ENCODE assay signal across 9 cellular contexts in genomic region chr19:55079400-55080038, GRCh38. TPM values are rescaled to one million over a fixed set of nuclear protein-coding genes. Genes with fewer than 3 reads are reported as not detected.
DNase-seq lines count a peak whose midpoint lies in the region; ATAC-seq, FAIRE-seq and TF ChIP-seq lines count a peak whose summit lies in the region.
"Had no signal": no experiment of that assay in that cellular context is flagged by ENCODE, and none has a peak within 500 bp of the region (broad histone marks: within the 10 kb centered on the region; RNA-seq: fewer than 3 reads in every experiment).

No MANE protein-coding gene starts in this region.

- no peak overlapping the region for H3K9ac ChIP-seq in Karpas-422 (ENCODE audit: low read length)

- peaks cover 21% of the 10 kb centered on the region for H3K4me1 Mint-ChIP-seq in T-helper 1 cell treated with Interleukin-12 subunit alpha and Interleukin-12 subunit beta and Interleukin-4 antibody, amounts not matched to agents 30 μg/mL and 1 μg/mL, for 36 hours (ENCODE audit: low read depth)

- WGBS in pancreas, 2 donors, result 83 to 86% methylated on average over 15 to 19 of the region's 19 CpGs

- H3K27ac Mint-ChIP-seq in T-helper 1 cell treated with Interleukin-12 subunit alpha and Interleukin-12 subunit beta and Interleukin-4 antibody, amounts not matched to agents 30 μg/mL and 1 μg/mL, for 36 hours, result no peak overlapping the region

- H3K79me2 ChIP-seq in Karpas-422 (ENCODE audit: low read length), result no peaks in the 10 kb centered on the region

- peak overlapping the region; percentile 90 for H3K4me3 Mint-ChIP-seq in T-helper 1 cell treated with Interleukin-12 subunit alpha and Interleukin-12 subunit beta and Interleukin-4 antibody, amounts not matched to agents 30 μg/mL and 1 μg/mL, for 36 hours

- H3K4me1 ChIP-seq in RWPE2 (ENCODE audit: insufficient read depth, poor library complexity, severe bottlenecking), result no peaks in the 10 kb centered on the region
- no peaks in the 10 kb centered on the region for H3K4me1 ChIP-seq in pancreas
- H3K4me1 ChIP-seq in Karpas-422 (ENCODE audit: low read length), result no peaks in the 10 kb centered on the region

- no peaks in the 10 kb centered on the region for H3K9me3 Mint-ChIP-seq in T-helper 1 cell treated with Interleukin-12 subunit alpha and Interleukin-12 subunit beta and Interleukin-4 antibody, amounts not matched to agents 30 μg/mL and 1 μg/mL, for 36 hours

- H3K4me2 ChIP-seq in Karpas-422 (ENCODE audit: low read depth, low read length, poor library complexity, severe bottlenecking), result no peak overlapping the region

- DNase-seq in T-helper 1 cell (no peak), RWPE2 (ENCODE audit: low spot score) (no peak), epithelial cell of prostate (ENCODE audit: low read depth, low spot score) (no peak), pancreas (peak in 4 of 6 donors; percentile 15 to 76 (median 28)), NCI-H2081 treated with DMSO at 0.1 percent for 48 hours (lab: John Stamatoyannopoulos, UW) (no peak), Karpas-422 (no peak)

- no peaks in the 10 kb centered on the region for H3K9me2 ChIP-seq in Karpas-422 (replicated peaks; ENCODE audit: insufficient read depth, low read length)

- intact Hi-C loops in pancreas (cut with DNase I), result no loop called here

- H3K27ac ChIP-seq in RWPE2 (ENCODE audit: poor library complexity, severe bottlenecking), result peak overlapping the region; percentile 84
- peak overlapping the region; percentile 87 for H3K27ac ChIP-seq in epithelial cell of prostate
- H3K27ac ChIP-seq in pancreas, result no peak overlapping the region
- no peak overlapping the region for H3K27ac ChIP-seq in Karpas-422 (ENCODE audit: low read length)

- FAIRE-seq in pancreas (lab: Jason Lieb, UNC), result no peak

- no peak overlapping the region for H2AFZ ChIP-seq in Karpas-422 (ENCODE audit: low read length)

- H3K4me3 ChIP-seq in RWPE2 (ENCODE audit: severe bottlenecking) (peak overlapping the region; percentile 49), pancreas (no peak overlapping the region), Karpas-422 (ENCODE audit: low read length) (no peak overlapping the region)

- ATAC-seq in RWPE2 (ENCODE audit: low read depth), result no peak
- ATAC-seq in pancreas, result no peak
- no peak for ATAC-seq in HG03039 (IDR thresholded peaks at IDR 0.05; ENCODE audit: unreplicated experiment)

- H4K20me1 ChIP-seq in Karpas-422 (ENCODE audit: insufficient read depth, low read depth, low read length), result 0 out of 2 replicates have a peak, but pooled peaks cover 13% of the 10 kb centered on the region

- TF ChIP-seq CTCF in RWPE2 (IDR thresholded peaks at IDR 0.05; ENCODE audit: poor library complexity, severe bottlenecking) (no peak), pancreas (IDR thresholded peaks at IDR 0.05) (no peak)

- H3K27me3 Mint-ChIP-seq in T-helper 1 cell treated with Interleukin-12 subunit alpha and Interleukin-12 subunit beta and Interleukin-4 antibody, amounts not matched to agents 30 μg/mL and 1 μg/mL, for 36 hours (ENCODE audit: low read depth), result peaks cover 28% of the 10 kb centered on the region

- H3K27me3 ChIP-seq in RWPE2 (ENCODE audit: insufficient read depth, poor library complexity, severe bottlenecking) (no peaks in the 10 kb centered on the region), pancreas (no peaks in the 10 kb centered on the region), Karpas-422 (ENCODE audit: low read length) (no peaks in the 10 kb centered on the region)

- H3K36me3 Mint-ChIP-seq in T-helper 1 cell treated with Interleukin-12 subunit alpha and Interleukin-12 subunit beta and Interleukin-4 antibody, amounts not matched to agents 30 μg/mL and 1 μg/mL, for 36 hours (ENCODE audit: low read depth), result no peaks in the 10 kb centered on the region

- H3K36me3 ChIP-seq in RWPE2 (ENCODE audit: low read depth) (no peaks in the 10 kb centered on the region; the same call in 1 of the 2 replicates), pancreas (no peaks in the 10 kb centered on the region), Karpas-422 (ENCODE audit: insufficient read depth, low read length) (peaks cover 24% of the 10 kb centered on the region)

- H3K9me3 ChIP-seq in RWPE2 (ENCODE audit: severe bottlenecking), result no peaks in the 10 kb centered on the region
- H3K9me3 ChIP-seq in pancreas, result no peaks in the 10 kb centered on the region
- H3K9me3 ChIP-seq in Karpas-422 (ENCODE audit: low read length), result no peaks in the 10 kb centered on the region

RNA-seq across cellular contexts. Expression of gene EPS8L1, which starts 3.9 kb away (rescaled TPM):
- 10 to 100 TPM; 10.2 to 32.0 (median 16.0) TPM for total RNA-seq in pancreas
- 100 to 1,000 TPM; 152 to 279 TPM for polyA plus RNA-seq in pancreas
- not detected in 2 replicates for total RNA-seq in Karpas-422 (2014; rRNA removed; shearing (Covaris generic); ENCODE audit: low replicate concordance)

RNA-seq across cellular contexts. Expression of gene RDH13, which starts 16.6 kb away (rescaled TPM):
- total RNA-seq in pancreas, result 10 to 100 TPM; 10.9 to 27.1 (median 14.2) TPM
- polyA plus RNA-seq in pancreas, result 10 to 100 TPM; 22.0 to 26.6 TPM
- 16.4 and 23.8 TPM in 2 replicates for total RNA-seq in Karpas-422 (2014; rRNA removed; shearing (Covaris generic); ENCODE audit: low replicate concordance)

RNA-seq across cellular contexts. Expression of gene PPP1R12C, which starts 37.9 kb away (rescaled TPM):
- total RNA-seq in pancreas, result 10 to 100 TPM; 37.1 to 61.5 (median 50.9) TPM
- polyA plus RNA-seq in pancreas, result 100 to 1,000 TPM; 174 to 266 TPM
- 81.8 and 267 TPM in 2 replicates for total RNA-seq in Karpas-422 (2014; rRNA removed; shearing (Covaris generic); ENCODE audit: low replicate concordance)

RNA-seq across cellular contexts. Expression of gene GP6, which starts 41.5 kb away (rescaled TPM):
- under 1 TPM in 5 of 6 donors, not detected in 1; 0.09 to 0.25 (median 0.24) TPM for total RNA-seq in pancreas
- under 1 TPM in 1 of 2 donors, not detected in 1; 0.31 TPM for polyA plus RNA-seq in pancreas
- 0.26 TPM in 1 of 2 replicates, not detected in the other for total RNA-seq in Karpas-422 (2014; rRNA removed; shearing (Covaris generic); ENCODE audit: low replicate concordance)
- total RNA-seq: dermis blood vessel endothelial cell had no signal

Comparison
In these comparisons a context has a peak if more than half of its experiments do, and no peak if none do; other contexts are left out.
1. DNase-seq: peak in pancreas (4 of 6); none in T-helper 1 cell (0 of 5), RWPE2 (single experiment), epithelial cell of prostate (single experiment), NCI-H2081 treated with DMSO at 0.1 percent for 48 hours (single experiment) and Karpas-422 (single experiment).
2. H3K27ac ChIP-seq: peak in RWPE2 (single experiment) and epithelial cell of prostate (single experiment); none in pancreas (0 of 4) and Karpas-422 (single experiment).